1 cellular context compared by ENCODE assay signal in the genomic region with DNA sequence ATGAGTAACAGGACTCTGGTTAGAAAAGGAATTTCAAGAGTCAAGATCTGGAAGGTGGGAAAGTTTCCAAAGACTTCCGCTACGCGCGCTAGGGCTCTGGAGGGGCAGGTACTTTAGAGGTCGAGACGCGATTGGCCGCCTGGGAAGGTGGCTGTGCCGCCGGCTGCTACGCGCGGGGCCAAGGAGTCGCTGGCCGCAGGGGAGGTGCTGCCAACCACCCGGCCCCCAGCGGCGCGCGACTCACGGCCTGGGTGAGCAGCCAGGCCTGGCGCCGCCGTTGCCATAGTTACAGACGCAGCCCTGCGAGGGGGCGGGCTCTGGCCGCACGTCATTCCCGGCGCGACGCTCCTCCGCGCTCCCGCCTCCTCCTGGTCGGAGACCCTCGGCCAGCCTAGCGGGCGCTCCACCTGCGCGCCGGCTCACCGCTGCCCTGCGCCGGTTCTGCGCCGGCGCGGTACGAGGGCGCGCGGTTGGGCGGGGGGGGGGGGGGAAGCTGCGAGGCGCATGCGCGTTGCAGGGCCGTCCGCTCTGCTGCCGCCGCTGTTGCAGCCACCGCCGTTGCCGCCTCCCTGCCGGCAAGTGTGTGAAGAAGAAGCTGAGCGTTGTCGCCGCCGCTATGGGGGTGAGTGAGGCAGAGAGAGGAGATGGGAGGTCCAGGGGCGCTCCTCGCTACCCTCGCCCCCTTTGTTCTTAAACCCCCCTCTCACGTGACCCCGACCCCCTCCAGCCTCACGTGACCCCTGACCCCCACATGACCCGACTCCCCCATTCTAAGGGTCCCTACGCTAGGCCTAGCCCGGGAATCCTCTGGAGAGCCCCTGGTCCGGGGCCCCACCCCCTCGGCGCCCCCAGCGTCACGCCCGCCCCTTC.
TF ChIP-seq lines count a peak whose summit lies in the region.

A gene (plus strand): TSS at position 522 of the 870 bp plus-strand sequence. CDS start 95 bp downstream, at position 617.

TF ChIP-seq in K562, 482 proteins besides CTCF, POLR2A, EP300 and RAD21 (continued from another document and continues in another):
- TF ChIP-seq, protein P1, sequence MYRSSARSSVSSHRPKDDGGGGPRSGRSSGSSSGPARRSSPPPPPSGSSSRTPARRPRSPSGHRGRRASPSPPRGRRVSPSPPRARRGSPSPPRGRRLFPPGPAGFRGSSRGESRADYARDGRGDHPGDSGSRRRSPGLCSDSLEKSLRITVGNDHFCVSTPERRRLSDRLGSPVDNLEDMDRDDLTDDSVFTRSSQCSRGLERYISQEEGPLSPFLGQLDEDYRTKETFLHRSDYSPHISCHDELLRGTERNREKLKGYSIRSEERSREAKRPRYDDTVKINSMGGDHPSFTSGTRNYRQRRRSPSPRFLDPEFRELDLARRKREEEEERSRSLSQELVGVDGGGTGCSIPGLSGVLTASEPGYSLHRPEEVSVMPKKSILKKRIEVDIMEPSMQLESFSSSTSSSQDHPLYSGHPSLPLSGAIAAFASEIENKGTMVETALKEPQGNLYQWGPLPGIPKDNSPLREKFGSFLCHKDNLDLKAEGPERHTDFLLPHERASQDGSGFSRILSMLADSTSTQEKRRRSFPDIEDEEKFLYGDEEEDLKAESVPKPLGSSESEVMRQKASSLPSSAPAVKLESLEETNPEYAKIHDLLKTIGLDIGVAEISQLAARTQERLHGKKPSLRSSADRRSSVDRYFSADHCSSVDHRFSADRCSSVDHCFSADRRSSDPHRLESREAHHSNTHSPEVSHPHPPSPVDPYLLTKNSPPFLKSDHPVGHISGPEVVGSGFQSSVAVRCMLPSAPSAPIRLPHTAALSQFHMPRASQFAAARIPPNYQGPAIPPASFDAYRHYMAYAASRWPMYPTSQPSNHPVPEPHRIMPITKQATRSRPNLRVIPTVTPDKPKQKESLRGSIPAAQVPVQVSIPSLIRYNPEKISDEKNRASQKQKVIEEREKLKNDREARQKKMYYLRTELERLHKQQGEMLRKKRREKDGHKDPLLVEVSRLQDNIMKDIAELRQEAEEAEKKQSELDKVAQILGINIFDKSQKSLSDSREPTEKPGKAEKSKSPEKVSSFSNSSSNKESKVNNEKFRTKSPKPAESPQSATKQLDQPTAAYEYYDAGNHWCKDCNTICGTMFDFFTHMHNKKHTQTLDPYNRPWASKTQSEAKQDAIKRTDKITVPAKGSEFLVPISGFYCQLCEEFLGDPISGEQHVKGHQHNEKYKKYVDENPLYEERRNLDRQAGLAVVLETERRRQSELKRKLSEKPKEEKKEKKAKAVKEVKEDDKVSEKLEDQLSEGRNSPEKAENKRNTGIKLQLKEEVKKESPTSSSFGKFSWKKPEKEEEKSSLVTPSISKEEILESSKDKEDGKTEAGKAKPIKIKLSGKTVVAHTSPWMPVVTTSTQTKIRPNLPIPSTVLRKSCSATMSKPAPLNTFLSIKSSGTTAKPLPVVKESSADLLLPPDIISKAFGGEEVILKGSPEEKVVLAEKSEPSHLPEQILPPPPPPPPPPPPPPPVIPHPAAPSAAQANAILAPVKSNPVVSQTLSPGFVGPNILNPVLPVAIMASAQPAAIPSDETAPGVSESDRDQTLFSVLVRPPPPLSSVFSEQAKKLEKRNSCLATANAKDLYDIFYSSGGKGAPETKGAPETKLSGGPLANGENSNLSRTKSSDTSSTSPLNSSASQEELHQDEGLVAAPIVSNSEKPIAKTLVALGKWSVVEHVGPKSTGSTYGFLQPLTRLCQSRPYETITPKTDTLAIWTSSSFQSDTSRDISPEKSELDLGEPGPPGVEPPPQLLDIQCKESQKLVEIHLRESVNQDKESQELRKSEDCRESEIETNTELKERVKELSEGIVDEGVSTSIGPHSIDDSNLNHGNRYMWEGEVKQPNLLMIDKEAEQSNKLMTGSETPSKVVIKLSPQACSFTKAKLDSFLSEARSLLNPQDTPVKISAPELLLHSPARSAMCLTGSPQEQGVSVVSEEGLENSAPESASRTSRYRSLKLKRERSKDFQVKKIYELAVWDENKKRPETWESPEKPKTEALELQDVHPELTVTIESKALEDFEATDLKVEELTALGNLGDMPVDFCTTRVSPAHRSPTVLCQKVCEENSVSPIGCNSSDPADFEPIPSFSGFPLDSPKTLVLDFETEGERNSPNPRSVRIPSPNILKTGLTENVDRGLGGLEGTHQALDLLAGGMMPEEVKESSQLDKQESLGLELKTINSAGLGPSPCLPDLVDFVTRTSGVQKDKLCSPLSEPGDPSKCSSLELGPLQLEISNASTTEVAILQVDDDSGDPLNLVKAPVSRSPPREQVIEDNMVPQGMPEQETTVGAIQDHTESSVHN (IDR thresholded peaks at IDR 0.05; ENCODE audit: borderline replicate concordance in 1 of 2, low read depth in 1 of 2): no peak
- TF ChIP-seq SMAD1 (IDR thresholded peaks at IDR 0.05; ENCODE audit: low read depth, low read length, partially characterized antibody) (no peak), DMBX1 (CRISPR knock-in tag; IDR thresholded peaks at IDR 0.05; ENCODE audit: borderline replicate concordance) (no peak), ZNF124 (CRISPR knock-in tag; IDR thresholded peaks at IDR 0.05) (no peak), ATF1 (CRISPR knock-in tag; IDR thresholded peaks at IDR 0.05) (peak; percentile 95), ATF1 (tag; IDR thresholded peaks at IDR 0.05) (peak; percentile 97), ZNF778 (CRISPR knock-in tag; IDR thresholded peaks at IDR 0.05) (no peak), KAT2B (IDR thresholded peaks at IDR 0.05; ENCODE audit: low read depth, low read length) (no peak), KDM5B (IDR thresholded peaks at IDR 0.05; ENCODE audit: insufficient replicate concordance, low read depth, low read length) (peak; percentile 37), SP1 (CRISPR knock-in tag; IDR thresholded peaks at IDR 0.05) (peak; percentile 99), NCOA2 (IDR thresholded peaks at IDR 0.05; ENCODE audit: partially characterized antibody in 2 of 2) (no peak), CBX3 (IDR thresholded peaks at IDR 0.05; ENCODE audit: borderline replicate concordance in 1 of 2, low read length in 2 of 2) (peak in 1 of 2 experiments; percentile 62; a peak in 1 of 3 replicates), ZNF79 (CRISPR knock-in tag; IDR thresholded peaks at IDR 0.05; ENCODE audit: low read depth) (no peak), ARID2 (IDR thresholded peaks at IDR 0.05) (no peak), PYGO2 (tag; IDR thresholded peaks at IDR 0.05) (no peak), MCM2 (IDR thresholded peaks at IDR 0.05; ENCODE audit: low read depth) (no peak), FOXJ3 (CRISPR knock-in tag; IDR thresholded peaks at IDR 0.05) (no peak), ZNF133 (CRISPR knock-in tag; IDR thresholded peaks at IDR 0.05) (no peak), ZBTB8A (IDR thresholded peaks at IDR 0.05; ENCODE audit: partially characterized antibody) (no peak), LEF1 (IDR thresholded peaks at IDR 0.05) (no peak), SMARCA5 (IDR thresholded peaks at IDR 0.05) (no peak), NRF1 (conservative IDR thresholded peaks at IDR 0.05 in 1 of 2, IDR thresholded peaks at IDR 0.05 in 1 of 2) (peak; percentile 88 to 89), JUNB (CRISPR knock-in tag; conservative IDR thresholded peaks at IDR 0.05) (no peak), TOE1 (IDR thresholded peaks at IDR 0.05; ENCODE audit: borderline replicate concordance) (peak; percentile 76; the same call in 1 of the 2 replicates), TOE1 (CRISPR knock-in tag; IDR thresholded peaks at IDR 0.05; ENCODE audit: borderline replicate concordance, low read depth) (no peak), ZNF224 (CRISPR knock-in tag; IDR thresholded peaks at IDR 0.05) (peak; percentile 39; the same call in 1 of the 2 replicates)
- TF ChIP-seq, protein P2, sequence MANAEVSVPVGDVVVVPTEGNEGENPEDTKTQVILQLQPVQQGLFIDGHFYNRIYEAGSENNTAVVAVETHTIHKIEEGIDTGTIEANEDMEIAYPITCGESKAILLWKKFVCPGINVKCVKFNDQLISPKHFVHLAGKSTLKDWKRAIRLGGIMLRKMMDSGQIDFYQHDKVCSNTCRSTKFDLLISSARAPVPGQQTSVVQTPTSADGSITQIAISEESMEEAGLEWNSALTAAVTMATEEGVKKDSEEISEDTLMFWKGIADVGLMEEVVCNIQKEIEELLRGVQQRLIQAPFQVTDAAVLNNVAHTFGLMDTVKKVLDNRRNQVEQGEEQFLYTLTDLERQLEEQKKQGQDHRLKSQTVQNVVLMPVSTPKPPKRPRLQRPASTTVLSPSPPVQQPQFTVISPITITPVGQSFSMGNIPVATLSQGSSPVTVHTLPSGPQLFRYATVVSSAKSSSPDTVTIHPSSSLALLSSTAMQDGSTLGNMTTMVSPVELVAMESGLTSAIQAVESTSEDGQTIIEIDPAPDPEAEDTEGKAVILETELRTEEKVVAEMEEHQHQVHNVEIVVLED (CRISPR knock-in tag; IDR thresholded peaks at IDR 0.05): peak; percentile 57
- TF ChIP-seq, protein P3, sequence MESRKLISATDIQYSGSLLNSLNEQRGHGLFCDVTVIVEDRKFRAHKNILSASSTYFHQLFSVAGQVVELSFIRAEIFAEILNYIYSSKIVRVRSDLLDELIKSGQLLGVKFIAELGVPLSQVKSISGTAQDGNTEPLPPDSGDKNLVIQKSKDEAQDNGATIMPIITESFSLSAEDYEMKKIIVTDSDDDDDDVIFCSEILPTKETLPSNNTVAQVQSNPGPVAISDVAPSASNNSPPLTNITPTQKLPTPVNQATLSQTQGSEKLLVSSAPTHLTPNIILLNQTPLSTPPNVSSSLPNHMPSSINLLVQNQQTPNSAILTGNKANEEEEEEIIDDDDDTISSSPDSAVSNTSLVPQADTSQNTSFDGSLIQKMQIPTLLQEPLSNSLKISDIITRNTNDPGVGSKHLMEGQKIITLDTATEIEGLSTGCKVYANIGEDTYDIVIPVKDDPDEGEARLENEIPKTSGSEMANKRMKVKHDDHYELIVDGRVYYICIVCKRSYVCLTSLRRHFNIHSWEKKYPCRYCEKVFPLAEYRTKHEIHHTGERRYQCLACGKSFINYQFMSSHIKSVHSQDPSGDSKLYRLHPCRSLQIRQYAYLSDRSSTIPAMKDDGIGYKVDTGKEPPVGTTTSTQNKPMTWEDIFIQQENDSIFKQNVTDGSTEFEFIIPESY (CRISPR knock-in tag; IDR thresholded peaks at IDR 0.05): no peak; the same call in none of the 2 replicates
- TF ChIP-seq, protein P4, sequence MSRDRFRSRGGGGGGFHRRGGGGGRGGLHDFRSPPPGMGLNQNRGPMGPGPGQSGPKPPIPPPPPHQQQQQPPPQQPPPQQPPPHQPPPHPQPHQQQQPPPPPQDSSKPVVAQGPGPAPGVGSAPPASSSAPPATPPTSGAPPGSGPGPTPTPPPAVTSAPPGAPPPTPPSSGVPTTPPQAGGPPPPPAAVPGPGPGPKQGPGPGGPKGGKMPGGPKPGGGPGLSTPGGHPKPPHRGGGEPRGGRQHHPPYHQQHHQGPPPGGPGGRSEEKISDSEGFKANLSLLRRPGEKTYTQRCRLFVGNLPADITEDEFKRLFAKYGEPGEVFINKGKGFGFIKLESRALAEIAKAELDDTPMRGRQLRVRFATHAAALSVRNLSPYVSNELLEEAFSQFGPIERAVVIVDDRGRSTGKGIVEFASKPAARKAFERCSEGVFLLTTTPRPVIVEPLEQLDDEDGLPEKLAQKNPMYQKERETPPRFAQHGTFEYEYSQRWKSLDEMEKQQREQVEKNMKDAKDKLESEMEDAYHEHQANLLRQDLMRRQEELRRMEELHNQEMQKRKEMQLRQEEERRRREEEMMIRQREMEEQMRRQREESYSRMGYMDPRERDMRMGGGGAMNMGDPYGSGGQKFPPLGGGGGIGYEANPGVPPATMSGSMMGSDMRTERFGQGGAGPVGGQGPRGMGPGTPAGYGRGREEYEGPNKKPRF (IDR thresholded peaks at IDR 0.05; ENCODE audit: low read depth, low read length): no peak
- TF ChIP-seq, protein P5, sequence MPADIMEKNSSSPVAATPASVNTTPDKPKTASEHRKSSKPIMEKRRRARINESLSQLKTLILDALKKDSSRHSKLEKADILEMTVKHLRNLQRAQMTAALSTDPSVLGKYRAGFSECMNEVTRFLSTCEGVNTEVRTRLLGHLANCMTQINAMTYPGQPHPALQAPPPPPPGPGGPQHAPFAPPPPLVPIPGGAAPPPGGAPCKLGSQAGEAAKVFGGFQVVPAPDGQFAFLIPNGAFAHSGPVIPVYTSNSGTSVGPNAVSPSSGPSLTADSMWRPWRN (IDR thresholded peaks at IDR 0.05; ENCODE audit: low read depth): no peak
- TF ChIP-seq, protein P6, sequence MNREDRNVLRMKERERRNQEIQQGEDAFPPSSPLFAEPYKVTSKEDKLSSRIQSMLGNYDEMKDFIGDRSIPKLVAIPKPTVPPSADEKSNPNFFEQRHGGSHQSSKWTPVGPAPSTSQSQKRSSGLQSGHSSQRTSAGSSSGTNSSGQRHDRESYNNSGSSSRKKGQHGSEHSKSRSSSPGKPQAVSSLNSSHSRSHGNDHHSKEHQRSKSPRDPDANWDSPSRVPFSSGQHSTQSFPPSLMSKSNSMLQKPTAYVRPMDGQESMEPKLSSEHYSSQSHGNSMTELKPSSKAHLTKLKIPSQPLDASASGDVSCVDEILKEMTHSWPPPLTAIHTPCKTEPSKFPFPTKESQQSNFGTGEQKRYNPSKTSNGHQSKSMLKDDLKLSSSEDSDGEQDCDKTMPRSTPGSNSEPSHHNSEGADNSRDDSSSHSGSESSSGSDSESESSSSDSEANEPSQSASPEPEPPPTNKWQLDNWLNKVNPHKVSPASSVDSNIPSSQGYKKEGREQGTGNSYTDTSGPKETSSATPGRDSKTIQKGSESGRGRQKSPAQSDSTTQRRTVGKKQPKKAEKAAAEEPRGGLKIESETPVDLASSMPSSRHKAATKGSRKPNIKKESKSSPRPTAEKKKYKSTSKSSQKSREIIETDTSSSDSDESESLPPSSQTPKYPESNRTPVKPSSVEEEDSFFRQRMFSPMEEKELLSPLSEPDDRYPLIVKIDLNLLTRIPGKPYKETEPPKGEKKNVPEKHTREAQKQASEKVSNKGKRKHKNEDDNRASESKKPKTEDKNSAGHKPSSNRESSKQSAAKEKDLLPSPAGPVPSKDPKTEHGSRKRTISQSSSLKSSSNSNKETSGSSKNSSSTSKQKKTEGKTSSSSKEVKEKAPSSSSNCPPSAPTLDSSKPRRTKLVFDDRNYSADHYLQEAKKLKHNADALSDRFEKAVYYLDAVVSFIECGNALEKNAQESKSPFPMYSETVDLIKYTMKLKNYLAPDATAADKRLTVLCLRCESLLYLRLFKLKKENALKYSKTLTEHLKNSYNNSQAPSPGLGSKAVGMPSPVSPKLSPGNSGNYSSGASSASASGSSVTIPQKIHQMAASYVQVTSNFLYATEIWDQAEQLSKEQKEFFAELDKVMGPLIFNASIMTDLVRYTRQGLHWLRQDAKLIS (CRISPR knock-in tag; IDR thresholded peaks at IDR 0.05): 0 out of 2 replicates have a peak, but pooled peaks have one; percentile 47
